In genomic region chrX:2712890-2713860, GRCh38 we compare ENCODE assay signal across 21 cellular contexts. TPM values are rescaled to one million over a fixed set of nuclear protein-coding genes. Genes with fewer than 3 reads are reported as not detected.
DNase-seq lines count a peak whose midpoint lies in the region; ATAC-seq and TF ChIP-seq lines count a peak whose summit lies in the region.
"Had no signal": no experiment of that assay in that cellular context is flagged by ENCODE, and none has a peak within 500 bp of the region (broad histone marks: within the 10 kb centered on the region; RNA-seq: fewer than 3 reads in every experiment).

No MANE protein-coding gene starts in this region.

- no peak overlapping the region for H3K56ac ChIP-seq in IMR-90 (ENCODE audit: extremely low read depth, insufficient read depth, low read length)

- H3K14ac ChIP-seq in IMR-90 (replicated peaks; ENCODE audit: low read depth, low read length), result no peak overlapping the region

- ATAC-seq in DND-41 (ENCODE audit: insufficient read depth, low read depth), result peak; percentile 50
- no peak for ATAC-seq in IMR-90 (ENCODE audit: low read depth)
- no peak for ATAC-seq in GM19463 (IDR thresholded peaks at IDR 0.05; ENCODE audit: unreplicated experiment)
- ATAC-seq: PC-3 had no signal

- no peak overlapping the region for H4K5ac ChIP-seq in IMR-90 (ENCODE audit: low read depth, low read length)

- no peak overlapping the region for H3K23ac ChIP-seq in IMR-90 (ENCODE audit: low read depth, low read length)

- POLR2A ChIA-PET in IMR-90 (lab: Charles Lee; ENCODE audit: unreplicated experiment), result no interaction called here

- no peak overlapping the region for H4K91ac ChIP-seq in IMR-90 (ENCODE audit: insufficient read depth, low read depth, low read length)

- H4K8ac ChIP-seq in IMR-90 (ENCODE audit: low read depth in 2 of 2, low read length in 2 of 2), result no peak overlapping the region

- TF ChIP-seq RAD21 in IMR-90 (IDR thresholded peaks at IDR 0.05; ENCODE audit: low read length), result no peak

- peaks cover 6% of the 10 kb centered on the region for H3K36me3 Mint-ChIP-seq in activated naive CD8-positive, alpha-beta T cell
- peaks cover 54% of the 10 kb centered on the region for H3K36me3 Mint-ChIP-seq in activated naive CD8-positive, alpha-beta T cell treated with anti-CD3 and anti-CD28 coated beads for 36 hours

- H2BK15ac ChIP-seq in IMR-90 (ENCODE audit: low read depth, low read length), result no peak overlapping the region

- no TSS peak for BruUV-seq in IMR-90 (replicated peaks; lab: Mats Ljungman, UMichigan)

- TF ChIP-seq POLR2A in IMR-90 (IDR thresholded peaks at IDR 0.05; ENCODE audit: low read depth, low read length), result no peak

- no peak overlapping the region for H2BK5ac ChIP-seq in IMR-90 (ENCODE audit: low read depth, low read length, poor library complexity, severe bottlenecking)

- peaks cover 93% of the 10 kb centered on the region for H3K79me2 ChIP-seq in DND-41 (ENCODE audit: insufficient read depth, low read length)

- H3K4ac ChIP-seq in IMR-90 (ENCODE audit: low read depth, low read length), result no peak overlapping the region

- H3K36me3 ChIP-seq in DND-41 (ENCODE audit: insufficient read depth, low read length) (peaks cover 76% of the 10 kb centered on the region), IMR-90 (ENCODE audit: control insufficient read depth, insufficient read depth, low read length) (peaks cover 32% of the 10 kb centered on the region)

- H3K4me3 ChIP-seq in DND-41 (ENCODE audit: low read depth in 1 of 2, low read length in 2 of 2), result peak overlapping the region in 1 of 2 experiments; percentile 40; a peak in 2 of 4 replicates
- H3K4me3 ChIP-seq in IMR-90 (ENCODE audit: insufficient read depth, low read depth, low read length), result no peak overlapping the region
- H3K4me3 ChIP-seq: GM23248, SJCRH30 had no signal

- in situ Hi-C loops in IMR-90 (cut with MboI; ENCODE audit: low sequenced_read_pairs), result no loop called here

- peaks cover 32% of the 10 kb centered on the region for H3K9me1 ChIP-seq in IMR-90 (ENCODE audit: insufficient read depth, low read length)

- H3K18ac ChIP-seq in IMR-90 (ENCODE audit: low read depth, low read length), result no peak overlapping the region

- no peak overlapping the region for H2AK5ac ChIP-seq in IMR-90 (ENCODE audit: low read depth, low read length)

- DNase-seq in activated naive CD8-positive, alpha-beta T cell treated with anti-CD3 and anti-CD28 coated beads for 36 hours, result no peak
- DNase-seq in DND-41, result peak; percentile 89
- DNase-seq in IMR-90, result no peak
- peak; percentile 53 for DNase-seq in dermis blood vessel endothelial cell
- DNase-seq in kidney glomerular epithelial cell (lab: John Stamatoyannopoulos, UW), result no peak
- DNase-seq in stimulated activated CD4-positive, alpha-beta T cell treated with anti-CD3 and anti-CD28 coated beads, Interleukin-2, amount 100 ng/mL, for 48 hours, result no peak
- DNase-seq: Caco-2; DMS153; GM23248; Kasumi-1; MM.1S; NCI-H1092 treated with DMSO at 0.1 percent for 48 hours; NCI-H1694 treated with DMSO at 0.1 percent for 48 hours; NCI-H345; NCI-H69; NK-92 treated with Interleukin-12 subunit alpha and Interleukin-12 subunit beta, amount 100 ng/mL, for 24 hours; PC-3; SJCRH30 had no signal

- H2AFZ ChIP-seq in DND-41 (ENCODE audit: low read depth, low read length) (no peak overlapping the region), IMR-90 (replicated peaks; ENCODE audit: low read length, poor library complexity) (peak overlapping the region; percentile 8)
- H2AFZ ChIP-seq: GM23248 had no signal

- peaks cover 100% of the 10 kb centered on the region for H3K4me1 ChIP-seq in DND-41 (ENCODE audit: insufficient read depth, low read length)
- peaks cover 11% of the 10 kb centered on the region for H3K4me1 ChIP-seq in IMR-90 (ENCODE audit: control insufficient read depth, insufficient read depth, low read length)
- H3K4me1 ChIP-seq: SJCRH30 had no signal

- H3K27ac ChIP-seq in DND-41 (ENCODE audit: low read length), result peak overlapping the region; percentile 93
- H3K27ac ChIP-seq in IMR-90 (ENCODE audit: insufficient read depth, low read length), result no peak overlapping the region
- H3K27ac ChIP-seq: GM23248, RWPE1, SJCRH30 had no signal

- H3K9me3 Mint-ChIP-seq in activated naive CD8-positive, alpha-beta T cell (ENCODE audit: low read depth), result no peaks in the 10 kb centered on the region
- H3K9me3 Mint-ChIP-seq in activated naive CD8-positive, alpha-beta T cell treated with anti-CD3 and anti-CD28 coated beads for 36 hours, result no peaks in the 10 kb centered on the region

- H3K9me3 ChIP-seq in DND-41 (ENCODE audit: insufficient read depth, low read length, severe bottlenecking), result no peaks in the 10 kb centered on the region
- no peaks in the 10 kb centered on the region for H3K9me3 ChIP-seq in IMR-90 (ENCODE audit: control insufficient read depth, insufficient read depth, low read length)
- H3K9me3 ChIP-seq: Caco-2, SJCRH30 had no signal

- no peak overlapping the region for H2AK9ac ChIP-seq in IMR-90 (replicated peaks; ENCODE audit: low read depth, low read length, poor library complexity)

- H3K79me1 ChIP-seq in IMR-90 (ENCODE audit: low read depth in 1 of 2, low read length in 2 of 2), result peaks cover 32 to 68% of the 10 kb centered on the region in 2 experiments

- no peaks in the 10 kb centered on the region for H3K27me3 Mint-ChIP-seq in activated naive CD8-positive, alpha-beta T cell
- no peaks in the 10 kb centered on the region for H3K27me3 Mint-ChIP-seq in activated naive CD8-positive, alpha-beta T cell treated with anti-CD3 and anti-CD28 coated beads for 36 hours

- intact Hi-C loops in IMR-90 (cut with micrococcal nuclease), result no loop called here

- no peak for TF ChIP-seq CTCF in DND-41 (IDR thresholded peaks at IDR 0.05; ENCODE audit: borderline replicate concordance, extremely low read depth, low read length, poor library complexity, severe bottlenecking)
- TF ChIP-seq CTCF in IMR-90 (conservative IDR thresholded peaks at IDR 0.05; ENCODE audit: low read depth, low read length), result no peak

- peak overlapping the region; percentile 56 for H3K9ac ChIP-seq in DND-41 (ENCODE audit: low read depth, low read length)
- no peak overlapping the region for H3K9ac ChIP-seq in IMR-90 (ENCODE audit: low read depth, low read length)
- H3K9ac ChIP-seq: GM23248 had no signal

- 92% methylated on average over 2 of the region's 14 CpGs; no CpG with 5 or more reads in 1 of the 2 experiments for WGBS in IMR-90 (ENCODE audit: extremely low coverage in 2 of 2, insufficient read length in 1 of 2), 2 experiments

- H3K27ac Mint-ChIP-seq in activated naive CD8-positive, alpha-beta T cell, result peak overlapping the region; percentile 28
- no peak overlapping the region for H3K27ac Mint-ChIP-seq in activated naive CD8-positive, alpha-beta T cell treated with anti-CD3 and anti-CD28 coated beads for 36 hours

- dilution Hi-C loops in IMR-90 (cut with HindIII; ENCODE audit: low sequenced_read_pairs, unreplicated experiment), result no loop called here

- H3K4me1 Mint-ChIP-seq in activated naive CD8-positive, alpha-beta T cell (ENCODE audit: low read depth), result peaks cover 66% of the 10 kb centered on the region
- H3K4me1 Mint-ChIP-seq in activated naive CD8-positive, alpha-beta T cell treated with anti-CD3 and anti-CD28 coated beads for 36 hours, result peaks cover 69% of the 10 kb centered on the region

- H3K4me2 ChIP-seq in DND-41 (ENCODE audit: insufficient read depth, low read length), result peak overlapping the region; percentile 58
- H3K4me2 ChIP-seq in IMR-90 (ENCODE audit: low read depth, low read length), result no peak overlapping the region

- H3K27me3 ChIP-seq in DND-41 (ENCODE audit: insufficient read depth, low read length, poor library complexity) (no peaks in the 10 kb centered on the region), IMR-90 (ENCODE audit: control insufficient read depth, insufficient read depth, low read length) (no peaks in the 10 kb centered on the region)
- H3K27me3 ChIP-seq: SJCRH30 had no signal

- H2BK20ac ChIP-seq in IMR-90 (ENCODE audit: low read depth, low read length), result no peak overlapping the region

- no peak overlapping the region for H3K4me3 Mint-ChIP-seq in activated naive CD8-positive, alpha-beta T cell
- no peak overlapping the region for H3K4me3 Mint-ChIP-seq in activated naive CD8-positive, alpha-beta T cell treated with anti-CD3 and anti-CD28 coated beads for 36 hours

- CTCF ChIA-PET in IMR-90 (lab: Yijun Ruan, JAX), result no interaction called here

- H2BK120ac ChIP-seq in IMR-90 (ENCODE audit: low read depth, low read length), result no peak overlapping the region

- H4K20me1 ChIP-seq in DND-41 (ENCODE audit: insufficient read depth, low read length) (peaks cover 19% of the 10 kb centered on the region), IMR-90 (ENCODE audit: insufficient read depth, low read length) (peaks cover 52% of the 10 kb centered on the region)

TF ChIP-seq in IMR-90, 13 proteins besides CTCF, POLR2A, EP300 and RAD21 (continues in another document):
- TF ChIP-seq MXI1 (IDR thresholded peaks at IDR 0.05; ENCODE audit: borderline replicate concordance, low read depth, low read length) (no peak), CHD1 (IDR thresholded peaks at IDR 0.05; ENCODE audit: low read depth, low read length) (no peak), MAZ (IDR thresholded peaks at IDR 0.05; ENCODE audit: borderline replicate concordance, low read depth, low read length) (no peak), RCOR1 (IDR thresholded peaks at IDR 0.05; ENCODE audit: insufficient replicate concordance, low read length) (no peak)
- TF ChIP-seq, protein P1, sequence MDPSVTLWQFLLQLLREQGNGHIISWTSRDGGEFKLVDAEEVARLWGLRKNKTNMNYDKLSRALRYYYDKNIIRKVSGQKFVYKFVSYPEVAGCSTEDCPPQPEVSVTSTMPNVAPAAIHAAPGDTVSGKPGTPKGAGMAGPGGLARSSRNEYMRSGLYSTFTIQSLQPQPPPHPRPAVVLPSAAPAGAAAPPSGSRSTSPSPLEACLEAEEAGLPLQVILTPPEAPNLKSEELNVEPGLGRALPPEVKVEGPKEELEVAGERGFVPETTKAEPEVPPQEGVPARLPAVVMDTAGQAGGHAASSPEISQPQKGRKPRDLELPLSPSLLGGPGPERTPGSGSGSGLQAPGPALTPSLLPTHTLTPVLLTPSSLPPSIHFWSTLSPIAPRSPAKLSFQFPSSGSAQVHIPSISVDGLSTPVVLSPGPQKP (IDR thresholded peaks at IDR 0.05; ENCODE audit: borderline replicate concordance, low read depth, low read length), result no peak

RNA-seq across cellular contexts. Expression of gene CD99, which starts 22.1 kb away (rescaled TPM):
- 100 to 1,000 TPM; 112 to 116 TPM for total RNA-seq in activated naive CD8-positive, alpha-beta T cell treated with anti-CD3 and anti-CD28 coated beads for 36 hours
- total RNA-seq in IMR-90 (2012; rRNA removed) (102 and 107 TPM in 2 replicates), dermis blood vessel endothelial cell (194 and 216 TPM in 2 replicates)
- polyA plus RNA-seq in IMR-90 (2012; rRNA removed), result 369 and 477 TPM in 2 replicates
- 472 and 612 TPM in 2 replicates for polyA plus RNA-seq in IMR-90 (2012; cell fraction: cytosol; rRNA removed)
- 114 and 169 TPM in 2 replicates for polyA plus RNA-seq in IMR-90 (2012; cell fraction: nucleus; rRNA removed; ENCODE audit: low replicate concordance)

RNA-seq across cellular contexts. Expression of gene XG, which starts 38.7 kb away (rescaled TPM):
- total RNA-seq in activated naive CD8-positive, alpha-beta T cell treated with anti-CD3 and anti-CD28 coated beads for 36 hours, result not detected
- total RNA-seq in IMR-90 (2012; rRNA removed) (under 0.01 TPM in 1 of 2 replicates, not detected in the other), dermis blood vessel endothelial cell (under 0.01 TPM in 1 of 2 replicates, not detected in the other)
- polyA plus RNA-seq in IMR-90 (2012; rRNA removed), result not detected in 2 replicates
- 0.01 and 0.13 TPM in 2 replicates for polyA plus RNA-seq in IMR-90 (2012; cell fraction: cytosol; rRNA removed)
- 0.02 TPM in 1 of 2 replicates, not detected in the other for polyA plus RNA-seq in IMR-90 (2012; cell fraction: nucleus; rRNA removed; ENCODE audit: low replicate concordance)
- total RNA-seq: PC-3, SJCRH30 had no signal

Comparison
In these comparisons a context has a peak if more than half of its experiments do, and no peak if none do; other contexts are left out.
1. DNase-seq: peak in DND-41 (single experiment) and dermis blood vessel endothelial cell (single experiment); none in activated naive CD8-positive, alpha-beta T cell treated with anti-CD3 and anti-CD28 coated beads for 36 hours (single experiment), IMR-90 (single experiment), kidney glomerular epithelial cell (single experiment) and stimulated activated CD4-positive, alpha-beta T cell treated with anti-CD3 and anti-CD28 coated beads, Interleukin-2, amount 100 ng/mL, for 48 hours (0 of 2).